8 cellular contexts compared by ENCODE assay signal in the genomic region with DNA sequence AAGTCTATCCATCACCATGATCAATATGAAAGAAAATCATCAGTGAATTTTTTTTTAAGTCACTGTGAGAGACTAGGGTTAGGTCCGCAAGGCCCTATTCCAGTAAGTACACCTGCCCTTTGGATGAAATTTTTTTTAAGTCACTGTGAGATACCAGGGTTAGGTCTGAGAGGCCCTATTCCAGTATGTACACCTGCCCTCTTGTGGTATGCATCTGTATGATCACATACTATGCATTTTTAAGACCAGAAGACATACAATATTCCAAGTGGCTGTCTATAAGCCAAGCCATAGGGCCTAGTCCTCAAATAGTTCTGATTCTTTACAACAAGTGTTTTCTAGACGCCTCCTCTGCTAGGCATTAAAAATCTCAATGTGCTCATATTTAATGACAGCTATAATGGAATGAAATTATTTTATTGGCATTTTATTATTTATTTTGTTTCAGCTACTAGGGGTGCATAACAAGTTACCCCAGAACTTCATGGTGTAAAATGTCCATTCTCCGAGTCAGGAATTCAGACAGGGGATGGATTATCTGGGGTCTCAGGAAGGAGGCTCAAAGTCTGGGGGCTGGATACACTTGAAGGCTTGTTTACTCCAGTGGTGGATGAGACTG. TPM values are rescaled to one million over a fixed set of nuclear protein-coding genes. Genes with fewer than 3 reads are reported as not detected.
DNase-seq lines count a peak whose midpoint lies in the region; FAIRE-seq and TF ChIP-seq lines count a peak whose summit lies in the region.

No MANE protein-coding gene starts in this region.

- H3K4me3 ChIP-seq in HEK293 (ENCODE audit: low read depth, low read length) (no peak overlapping the region), transverse colon (no peak overlapping the region)

- H3K4me1 Mint-ChIP-seq in endothelial cell (ENCODE audit: unreplicated experiment): peaks cover 58% of the 10 kb centered on the region

- H3K4me3 Mint-ChIP-seq in endothelial cell (ENCODE audit: unreplicated experiment): no peak overlapping the region

- peaks cover 16% of the 10 kb centered on the region for H3K4me1 ChIP-seq in HEK293 (ENCODE audit: control insufficient read depth, insufficient read depth, low read length)
- no peaks in the 10 kb centered on the region for H3K4me1 ChIP-seq in transverse colon

- in situ Hi-C loops in transverse colon (cut with MboI; ENCODE audit: low pct_ligation_motif_present in 1 of 4, low pct_unique_long_range_greater_than_20kb in 1 of 4, low sequenced_read_pairs in 3 of 4): no loop called here

- no peaks in the 10 kb centered on the region for H3K27me3 ChIP-seq in transverse colon

- peak overlapping the region; percentile 62 for H3K27ac Mint-ChIP-seq in endothelial cell (ENCODE audit: unreplicated experiment)

- 50 to 65% methylated on average over 3 of the region's 3 CpGs for WGBS in transverse colon (ENCODE audit: low coverage in 1 of 2), 2 donors

- TF ChIP-seq POLR2A in transverse colon (IDR thresholded peaks at IDR 0.05): no peak

- no peak for TF ChIP-seq EP300 in transverse colon (IDR thresholded peaks at IDR 0.05; ENCODE audit: low read depth)

- H3K9me3 ChIP-seq in HEK293 (ENCODE audit: control insufficient read depth, insufficient read depth, low read depth, low read length) (no peaks in the 10 kb centered on the region), transverse colon (no peaks in the 10 kb centered on the region)

- DNase-seq in D721Med (ENCODE audit: insufficient read length, low spot score) (no peak), NCI-H526 treated with DMSO at 0.1 percent for 48 hours (lab: John Stamatoyannopoulos, UW) (peak; percentile 54), endothelial cell (ENCODE audit: low spot score) (no peak), transverse colon (no peak), hypothalamus (lab: John Stamatoyannopoulos, UW) (no peak), ureter (ENCODE audit: low spot score) (no peak)
- DNase-seq in stimulated activated CD4-positive, alpha-beta T cell treated with anti-CD3 and anti-CD28 coated beads, Interleukin-12 subunit alpha, Interleukin-12 subunit beta, amount 100 ng/mL, for 4 hours: no peak

- CTCF ChIA-PET in HEK293 (lab: Yijun Ruan, JAX): interaction anchor here (0.6 to 2.4 kb wide), 16 partner anchors 10 to 582 kb away, joined by 3 to 8 read pairs (median 4); no protein-coding TSS in a partner anchor

- no peaks in the 10 kb centered on the region for H3K9me3 Mint-ChIP-seq in endothelial cell (ENCODE audit: unreplicated experiment)

- peaks cover 13% of the 10 kb centered on the region for H3K36me3 Mint-ChIP-seq in endothelial cell (ENCODE audit: low read depth, unreplicated experiment)

- H3K36me3 ChIP-seq in HEK293 (ENCODE audit: control insufficient read depth in 2 of 2, insufficient read depth in 1 of 2, low read length in 2 of 2) (no peaks in the 10 kb centered on the region), transverse colon (no peaks in the 10 kb centered on the region)

- no peak for FAIRE-seq in D721Med (lab: Jason Lieb, UNC)

- POLR2A ChIA-PET in HEK293 (lab: Yijun Ruan, JAX): no interaction called here

- TF ChIP-seq CTCF in D721Med (IDR thresholded peaks at IDR 0.05; ENCODE audit: insufficient read depth, missing control alignments) (peak; percentile 45), HEK293 (tag by site-specific recombination; IDR thresholded peaks at IDR 0.05) (peak; percentile 53), endothelial cell (IDR thresholded peaks at IDR 0.05; ENCODE audit: unreplicated experiment) (peak; percentile 70), transverse colon (IDR thresholded peaks at IDR 0.05) (peak; percentile 29 to 58 (median 38))

- intact Hi-C loops in transverse colon (cut with DNase I; ENCODE audit: low total_unique reads): no loop called here

- H3K27ac ChIP-seq in HEK293 (ENCODE audit: extremely low read depth, low read depth, low read length): no peak overlapping the region
- H3K27ac ChIP-seq in transverse colon: no peak overlapping the region

- H3K27me3 Mint-ChIP-seq in endothelial cell (ENCODE audit: unreplicated experiment): peaks cover 2% of the 10 kb centered on the region

TF ChIP-seq in HEK293, 187 proteins besides CTCF, POLR2A, EP300 and RAD21:
- TF ChIP-seq ZNF324 (tag by site-specific recombination; IDR thresholded peaks at IDR 0.05) (no peak), ZNF560 (tag by site-specific recombination; IDR thresholded peaks at IDR 0.05; ENCODE audit: borderline replicate concordance) (no peak), ZSCAN4 (tag by site-specific recombination; IDR thresholded peaks at IDR 0.05) (no peak), PRDM2 (tag by site-specific recombination; IDR thresholded peaks at IDR 0.05; ENCODE audit: borderline replicate concordance) (no peak), ZNF654 (tag by site-specific recombination; IDR thresholded peaks at IDR 0.05; ENCODE audit: low read depth) (peak; percentile 68), YY1 (tag by site-specific recombination; IDR thresholded peaks at IDR 0.05) (no peak)
- TF ChIP-seq, protein P1, sequence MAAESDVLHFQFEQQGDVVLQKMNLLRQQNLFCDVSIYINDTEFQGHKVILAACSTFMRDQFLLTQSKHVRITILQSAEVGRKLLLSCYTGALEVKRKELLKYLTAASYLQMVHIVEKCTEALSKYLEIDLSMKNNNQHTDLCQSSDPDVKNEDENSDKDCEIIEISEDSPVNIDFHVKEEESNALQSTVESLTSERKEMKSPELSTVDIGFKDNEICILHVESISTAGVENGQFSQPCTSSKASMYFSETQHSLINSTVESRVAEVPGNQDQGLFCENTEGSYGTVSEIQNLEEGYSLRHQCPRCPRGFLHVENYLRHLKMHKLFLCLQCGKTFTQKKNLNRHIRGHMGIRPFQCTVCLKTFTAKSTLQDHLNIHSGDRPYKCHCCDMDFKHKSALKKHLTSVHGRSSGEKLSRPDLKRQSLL (tag by site-specific recombination; IDR thresholded peaks at IDR 0.05): no peak

RNA-seq across cellular contexts. Expression of gene TEX36, which starts 53.1 kb away (rescaled TPM):
- total RNA-seq in endothelial cell (ENCODE audit: unreplicated experiment) (not detected), transverse colon (not detected), ureter (not detected)
